In genomic region chr5:143397302-143398052, GRCh38 we compare ENCODE assay signal across 9 cellular contexts. TPM values are rescaled to one million over a fixed set of nuclear protein-coding genes. Genes with fewer than 3 reads are reported as not detected.
A peak's percentile ranks its signal among the peaks of the same experiment; 100 is the strongest.
DNase-seq lines count a peak whose midpoint lies in the region; ATAC-seq lines count a peak whose summit lies in the region.
"Had no signal": no experiment of that assay in that cellular context is flagged by ENCODE, and none has a peak within 500 bp of the region (broad histone marks: within the 10 kb centered on the region; RNA-seq: fewer than 3 reads in every experiment).

No MANE protein-coding gene starts in this region.

- CTCF ChIA-PET in CD4-positive, alpha-beta memory T cell (lab: Charles Lee; ENCODE audit: partially characterized antibody) = interaction anchor here (0.7 to 0.9 kb wide), 2 partner anchors 32 to 389 kb away, joined by 3 read pairs; no protein-coding TSS in a partner anchor

- H3K27me3 Mint-ChIP-seq in CD4-positive, alpha-beta memory T cell = no peaks in the 10 kb centered on the region
- H3K27me3 Mint-ChIP-seq in central memory CD8-positive, alpha-beta T cell = no peaks in the 10 kb centered on the region
- no peaks in the 10 kb centered on the region for H3K27me3 Mint-ChIP-seq in naive thymus-derived CD8-positive, alpha-beta T cell

- no peak overlapping the region for H3K27ac ChIP-seq in CD4-positive, alpha-beta memory T cell (ENCODE audit: low read depth, low read length)
- peak overlapping the region; percentile 92 for H3K27ac ChIP-seq in Karpas-422 (ENCODE audit: low read length)

- POLR2A ChIA-PET in CD4-positive, alpha-beta memory T cell (lab: Charles Lee; ENCODE audit: partially characterized antibody) = interaction anchor here (1.3 kb wide), 1 partner anchor 105 kb away, joined by 3 read pairs; no protein-coding TSS in a partner anchor
- POLR2A ChIA-PET in naive thymus-derived CD8-positive, alpha-beta T cell (lab: Charles Lee) = no interaction called here

- peaks cover 36% of the 10 kb centered on the region for H4K20me1 ChIP-seq in Karpas-422 (ENCODE audit: insufficient read depth, low read depth, low read length)

- DNase-seq in CD4-positive, alpha-beta memory T cell = no peak
- DNase-seq in Karpas-422 (peak; percentile 70), DMS53 (lab: John Stamatoyannopoulos, UW) (no peak), NCI-H1417 (lab: John Stamatoyannopoulos, UW) (no peak)
- DNase-seq in central memory CD8-positive, alpha-beta T cell (ENCODE audit: low spot score in 2 of 2) = no peak
- no peak for DNase-seq in naive thymus-derived CD8-positive, alpha-beta T cell
- DNase-seq: NCI-H226 had no signal

- no peaks in the 10 kb centered on the region for H3K9me2 ChIP-seq in Karpas-422 (replicated peaks; ENCODE audit: insufficient read depth, low read length)

- peaks cover 57 to 94% (median 73%) of the 10 kb centered on the region in 4 donors for H3K4me1 Mint-ChIP-seq in CD4-positive, alpha-beta memory T cell
- H3K4me1 Mint-ChIP-seq in central memory CD8-positive, alpha-beta T cell = peaks cover 58% of the 10 kb centered on the region
- peaks cover 22 to 97% (median 72%) of the 10 kb centered on the region in 4 donors for H3K4me1 Mint-ChIP-seq in naive thymus-derived CD8-positive, alpha-beta T cell

- peaks cover 96% of the 10 kb centered on the region for H3K4me1 ChIP-seq in CD4-positive, alpha-beta memory T cell (ENCODE audit: insufficient read depth, low read length)
- peaks cover 51% of the 10 kb centered on the region for H3K4me1 ChIP-seq in Karpas-422 (ENCODE audit: low read length)

- peak overlapping the region; percentile 87 for H3K4me2 ChIP-seq in Karpas-422 (ENCODE audit: low read depth, low read length, poor library complexity, severe bottlenecking)

- ATAC-seq in central memory CD8-positive, alpha-beta T cell (replicated peaks; ENCODE audit: extremely low read depth, poor library complexity, severe bottlenecking) = no peak
- no peak for ATAC-seq in naive thymus-derived CD8-positive, alpha-beta T cell
- no peak for ATAC-seq in HG03354 (IDR thresholded peaks at IDR 0.05; ENCODE audit: poor library complexity, severe bottlenecking, unreplicated experiment)
- ATAC-seq in GM21737 (IDR thresholded peaks at IDR 0.05; ENCODE audit: unreplicated experiment) = no peak

- peaks cover 100% of the 10 kb centered on the region for H3K79me2 ChIP-seq in Karpas-422 (ENCODE audit: low read length)

- H3K36me3 Mint-ChIP-seq in CD4-positive, alpha-beta memory T cell = peaks cover 25 to 57% of the 10 kb centered on the region in 2 donors
- H3K36me3 Mint-ChIP-seq in central memory CD8-positive, alpha-beta T cell (ENCODE audit: insufficient read depth) = peaks cover 25% of the 10 kb centered on the region
- peaks cover 0 to 31% (median 22%) of the 10 kb centered on the region in 3 donors for H3K36me3 Mint-ChIP-seq in naive thymus-derived CD8-positive, alpha-beta T cell

- H3K27ac Mint-ChIP-seq in CD4-positive, alpha-beta memory T cell = peak overlapping the region in 2 of 7 donors; percentile 6 to 59
- H3K27ac Mint-ChIP-seq in central memory CD8-positive, alpha-beta T cell (ENCODE audit: low read depth) = no peak overlapping the region
- no peak overlapping the region for H3K27ac Mint-ChIP-seq in naive thymus-derived CD8-positive, alpha-beta T cell

- no peak overlapping the region for H2AFZ ChIP-seq in Karpas-422 (ENCODE audit: low read length)

- no peaks in the 10 kb centered on the region for H3K9me3 ChIP-seq in CD4-positive, alpha-beta memory T cell (ENCODE audit: control insufficient read depth in 1 of 2, low read length in 2 of 2)
- H3K9me3 ChIP-seq in Karpas-422 (ENCODE audit: low read length) = no peaks in the 10 kb centered on the region

- peaks cover 9% of the 10 kb centered on the region for H3K36me3 ChIP-seq in CD4-positive, alpha-beta memory T cell (ENCODE audit: insufficient read depth, low read length)
- peaks cover 78% of the 10 kb centered on the region for H3K36me3 ChIP-seq in Karpas-422 (ENCODE audit: insufficient read depth, low read length)

- H3K4me3 ChIP-seq in CD4-positive, alpha-beta memory T cell (ENCODE audit: low read length in 2 of 2) = peak overlapping the region; percentile 7 to 21
- H3K4me3 ChIP-seq in Karpas-422 (ENCODE audit: low read length) = peak overlapping the region; percentile 68

- H3K27me3 ChIP-seq in CD4-positive, alpha-beta memory T cell (ENCODE audit: insufficient read depth, low read length) = no peaks in the 10 kb centered on the region
- no peaks in the 10 kb centered on the region for H3K27me3 ChIP-seq in Karpas-422 (ENCODE audit: low read length)

- no peaks in the 10 kb centered on the region for H3K9me3 Mint-ChIP-seq in CD4-positive, alpha-beta memory T cell
- H3K9me3 Mint-ChIP-seq in central memory CD8-positive, alpha-beta T cell = no peaks in the 10 kb centered on the region
- H3K9me3 Mint-ChIP-seq in naive thymus-derived CD8-positive, alpha-beta T cell = no peaks in the 10 kb centered on the region

- intact Hi-C loops in CD4-positive, alpha-beta memory T cell (cut with micrococcal nuclease) = no loop called here

- H3K4me3 Mint-ChIP-seq in CD4-positive, alpha-beta memory T cell = peak overlapping the region; percentile 72 to 95 (median 92)
- H3K4me3 Mint-ChIP-seq in central memory CD8-positive, alpha-beta T cell = peak overlapping the region; percentile 95
- peak overlapping the region; percentile 70 to 96 (median 91) for H3K4me3 Mint-ChIP-seq in naive thymus-derived CD8-positive, alpha-beta T cell

- H3K9ac ChIP-seq in Karpas-422 (ENCODE audit: low read length) = peak overlapping the region; percentile 78

RNA-seq across cellular contexts. Expression of gene NR3C1, which starts 6.0 kb away (rescaled TPM):
- total RNA-seq in CD4-positive, alpha-beta memory T cell = 100 to 1,000 TPM; 161 to 164 TPM
- 100 to 1,000 TPM in 1 of 2 donors, 10 to 100 TPM in 1; 92.0 to 125 TPM for polyA plus RNA-seq in CD4-positive, alpha-beta memory T cell
- 189 and 364 TPM in 2 replicates for total RNA-seq in Karpas-422 (2014; rRNA removed; shearing (Covaris generic); ENCODE audit: low replicate concordance)
- total RNA-seq in naive thymus-derived CD8-positive, alpha-beta T cell = 100 to 1,000 TPM; 131 to 133 TPM
- 10 to 100 TPM; 60.2 to 83.9 (median 67.1) TPM for polyA plus RNA-seq in naive thymus-derived CD8-positive, alpha-beta T cell
